In the genomic region with DNA sequence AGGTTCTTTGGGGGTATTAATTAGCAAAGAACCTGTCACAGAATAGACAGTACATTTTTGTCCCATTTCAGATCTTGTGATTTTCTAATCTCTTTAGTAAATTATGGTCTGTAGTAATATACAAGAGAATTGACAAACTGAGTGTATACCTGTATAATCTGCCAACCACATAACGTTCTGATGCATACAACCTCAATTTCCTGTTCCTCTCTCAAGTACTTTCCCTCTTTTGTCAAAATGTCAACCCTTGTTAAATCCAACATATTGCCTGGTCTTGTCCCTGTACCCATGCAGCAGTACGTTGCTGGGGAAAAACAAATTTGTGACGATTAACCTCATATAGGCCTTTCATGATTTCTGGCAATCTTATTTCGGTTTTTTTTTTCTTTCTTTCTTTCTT, we compare ENCODE assay signal across 9 cellular contexts. TPM values are rescaled to one million over a fixed set of nuclear protein-coding genes. Genes with fewer than 3 reads are reported as not detected.
DNase-seq lines count a peak whose midpoint lies in the region; ATAC-seq, FAIRE-seq and TF ChIP-seq lines count a peak whose summit lies in the region.
"Had no signal": no experiment of that assay in that cellular context is flagged by ENCODE, and none has a peak within 500 bp of the region (broad histone marks: within the 10 kb centered on the region; RNA-seq: fewer than 3 reads in every experiment).

No MANE protein-coding gene starts in this region.

- peaks cover 17% of the 10 kb centered on the region for H3F3A ChIP-seq in MM.1S (ENCODE audit: insufficient read depth, low read length)

- H3K4me1 Mint-ChIP-seq in naive thymus-derived CD8-positive, alpha-beta T cell, result peaks cover 29 to 36% (median 33%) of the 10 kb centered on the region in 4 donors

- H4K20me1 ChIP-seq in MM.1S (ENCODE audit: insufficient read depth, low read length), result no peaks in the 10 kb centered on the region

- no peaks in the 10 kb centered on the region for H3K27me3 ChIP-seq in MM.1S (replicated peaks; ENCODE audit: insufficient read depth, low read length)

- H3K27ac ChIP-seq in MM.1S (ENCODE audit: low read length), result no peak overlapping the region
- no peak overlapping the region for H3K27ac ChIP-seq in coronary artery

- DNase-seq in D721Med (ENCODE audit: insufficient read length, low spot score) (no peak), MM.1S (no peak), coronary artery (ENCODE audit: low spot score) (no peak), dermis blood vessel endothelial cell (no peak), superior temporal gyrus (ENCODE audit: extremely low spot score) (no peak), RCC 7860 (ENCODE audit: low spot score) (no peak)
- DNase-seq in naive thymus-derived CD8-positive, alpha-beta T cell, result peak in 3 of 10 donors; percentile 7 to 37 (median 29)

- H3K4me3 Mint-ChIP-seq in naive thymus-derived CD8-positive, alpha-beta T cell, result peak overlapping the region in 3 of 10 donors; percentile 96 to 97 (median 97)
- H3K4me3 Mint-ChIP-seq: central memory CD8-positive, alpha-beta T cell had no signal

- H3K9ac ChIP-seq in MM.1S (ENCODE audit: low read length), result peak overlapping the region; percentile 75; the same call in 1 of the 2 replicates

- POLR2A ChIA-PET in naive thymus-derived CD8-positive, alpha-beta T cell (lab: Charles Lee), result interaction anchor here (1.7 kb wide), 1 partner anchor 57 kb away, joined by 5 read pairs; no protein-coding TSS in a partner anchor

- H3K36me3 Mint-ChIP-seq in naive thymus-derived CD8-positive, alpha-beta T cell, result peaks cover 0 to 22% (median 2%) of the 10 kb centered on the region in 3 donors

- H3K27me3 Mint-ChIP-seq in naive thymus-derived CD8-positive, alpha-beta T cell, result no peaks in the 10 kb centered on the region
- H3K27me3 Mint-ChIP-seq: central memory CD8-positive, alpha-beta T cell had no signal

- H3K4me3 ChIP-seq in MM.1S (ENCODE audit: low read length) (peak overlapping the region; percentile 83), coronary artery (peak overlapping the region; percentile 94)

- ATAC-seq in naive thymus-derived CD8-positive, alpha-beta T cell, result peak in 1 of 2 donors; percentile 17
- no peak for ATAC-seq in GM21528 (IDR thresholded peaks at IDR 0.05; ENCODE audit: low FRiP score, unreplicated experiment)

- no peaks in the 10 kb centered on the region for H3K9me2 ChIP-seq in MM.1S (replicated peaks; ENCODE audit: insufficient read depth, low read length)

- H3K79me2 ChIP-seq in MM.1S (ENCODE audit: low read length), result peaks cover 68% of the 10 kb centered on the region

- peak overlapping the region in 6 of 10 donors; percentile 92 to 98 (median 96) for H3K27ac Mint-ChIP-seq in naive thymus-derived CD8-positive, alpha-beta T cell

- no peaks in the 10 kb centered on the region for H3K9me3 ChIP-seq in MM.1S (replicated peaks; ENCODE audit: insufficient read depth, low read length)

- peak overlapping the region; percentile 68 for H2AFZ ChIP-seq in MM.1S (ENCODE audit: low read length)

- H3K4me2 ChIP-seq in MM.1S (ENCODE audit: low read depth, low read length), result peak overlapping the region; percentile 62

- H3K36me3 ChIP-seq in MM.1S (replicated peaks; ENCODE audit: insufficient read depth, low read length), result no peaks in the 10 kb centered on the region; the same call in 1 of the 2 replicates

- peaks cover 11% of the 10 kb centered on the region for H3K4me1 ChIP-seq in MM.1S (ENCODE audit: low read length)

- H3K9me3 Mint-ChIP-seq in naive thymus-derived CD8-positive, alpha-beta T cell, result no peaks in the 10 kb centered on the region
- H3K9me3 Mint-ChIP-seq: central memory CD8-positive, alpha-beta T cell had no signal

- no peak for TF ChIP-seq CTCF in D721Med (IDR thresholded peaks at IDR 0.05; ENCODE audit: insufficient read depth, missing control alignments)
- TF ChIP-seq CTCF in MM.1S (IDR thresholded peaks at IDR 0.05; ENCODE audit: low read length), result no peak
- no peak for TF ChIP-seq CTCF in coronary artery (IDR thresholded peaks at IDR 0.05)

- FAIRE-seq in D721Med (lab: Jason Lieb, UNC), result peak; percentile 48
- no peak for FAIRE-seq in RCC 7860 (lab: Jason Lieb, UNC)

RNA-seq across cellular contexts. Expression of a gene that starts 1.1 kb away (rescaled TPM):
- total RNA-seq in naive thymus-derived CD8-positive, alpha-beta T cell, result 10 to 100 TPM; 10.6 to 13.4 TPM
- polyA plus RNA-seq in naive thymus-derived CD8-positive, alpha-beta T cell, result 10 to 100 TPM; 30.1 to 35.2 (median 30.9) TPM
- 12.6 and 12.7 TPM in 2 replicates for total RNA-seq in dermis blood vessel endothelial cell

RNA-seq across cellular contexts. Expression of a gene that starts 1.3 kb away (rescaled TPM):
- total RNA-seq in naive thymus-derived CD8-positive, alpha-beta T cell, result 10 to 100 TPM; 46.6 to 50.0 TPM
- polyA plus RNA-seq in naive thymus-derived CD8-positive, alpha-beta T cell, result 10 to 100 TPM in 1 of 3 donors, 1 to 10 TPM in 2; 6.9 to 10.4 (median 8.0) TPM
- 22.3 and 37.8 TPM in 2 replicates for total RNA-seq in dermis blood vessel endothelial cell
